In the genomic region with DNA sequence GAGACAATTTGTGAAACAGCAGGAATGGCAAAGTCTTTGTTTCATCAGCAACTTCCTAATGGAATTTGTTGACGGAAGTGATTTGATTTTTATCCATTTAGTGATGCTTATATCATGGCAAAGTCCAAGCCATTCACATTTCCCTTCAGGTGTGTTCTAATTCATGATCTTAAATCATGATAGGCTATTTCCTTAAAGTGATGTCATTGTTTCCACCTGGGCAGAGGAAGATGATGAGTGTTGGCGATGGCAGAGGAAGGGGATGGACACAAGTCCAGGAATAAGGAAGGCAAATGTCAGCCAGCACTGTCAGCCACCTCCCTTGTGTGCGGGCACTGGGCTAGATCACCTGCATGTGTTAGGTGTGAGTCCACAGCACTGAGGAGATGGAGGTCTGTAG, we compare ENCODE assay signal across 8 cellular contexts.
"Had no signal": no experiment of that assay in that cellular context is flagged by ENCODE, and none has a peak within 500 bp of the region (broad histone marks: within the 10 kb centered on the region; RNA-seq: fewer than 3 reads in every experiment).

No MANE protein-coding gene starts in this region.

- H3K27me3 Mint-ChIP-seq: IgD-negative memory B cell had no signal

- H3K4me3 ChIP-seq: GM23338, HAP-1 had no signal

- H3K9me3 ChIP-seq: HAP-1 had no signal

- H3K36me3 ChIP-seq: HAP-1 had no signal

- H3K27ac Mint-ChIP-seq: GM23338, HFFc6, IgD-negative memory B cell had no signal

- DNase-seq: H7, HFFc6, KBM-7 had no signal

- H3K9me3 Mint-ChIP-seq: GM23338, HFFc6, IgD-negative memory B cell had no signal

- ATAC-seq: GM23338, HCT116 had no signal

- H2AFZ ChIP-seq: GM23338 had no signal

- H3K27ac ChIP-seq: HL-60 had no signal

- H3K4me2 ChIP-seq: GM23338 had no signal

- H3K4me3 Mint-ChIP-seq: GM23338, HFFc6, IgD-negative memory B cell had no signal
